Comparison of ENCODE assay signal across 8 cellular contexts in genomic region chr1:230976825-230977747, GRCh38. TPM values are rescaled to one million over a fixed set of nuclear protein-coding genes. Genes with fewer than 3 reads are reported as not detected.
DNase-seq lines count a peak whose midpoint lies in the region; FAIRE-seq and TF ChIP-seq lines count a peak whose summit lies in the region.

No MANE protein-coding gene starts in this region.

- H3K4me3 ChIP-seq in OCI-LY7 (ENCODE audit: low read depth, low read length, poor library complexity, severe bottlenecking) = peak overlapping the region; percentile 93
- peak overlapping the region; percentile 92 for H3K4me3 ChIP-seq in neural cell (ENCODE audit: low read length)

- no peak for DNase-seq in GM12892 (ENCODE audit: insufficient read length)
- peak; percentile 66 for DNase-seq in OCI-LY7 (ENCODE audit: low spot score)
- DNase-seq in central memory CD4-positive, alpha-beta T cell = peak; percentile 76
- DNase-seq in NCI-H1105 treated with DMSO at 0.1 percent for 48 hours (lab: John Stamatoyannopoulos, UW) = no peak
- DNase-seq in activated CD4-positive, CD25-positive, alpha-beta regulatory T cell treated with anti-CD3 and anti-CD28 coated beads, Interleukin-2, amount 50 U/mL, for 72 hours = no peak
- no peak for DNase-seq in HPDE6-E6E7 (ENCODE audit: extremely low spot score)
- no peak for DNase-seq in NCI-H1048 (lab: John Stamatoyannopoulos, UW)

- H2AFZ ChIP-seq in OCI-LY7 (ENCODE audit: low read length) (peak overlapping the region; percentile 41; the same call in 1 of the 2 replicates), neural cell (ENCODE audit: low read depth, low read length) (no peak overlapping the region)

- H4K20me1 ChIP-seq in OCI-LY7 (ENCODE audit: insufficient read depth, low read length) (peaks cover 7% of the 10 kb centered on the region; the same call in 1 of the 2 replicates), neural cell (ENCODE audit: insufficient read depth) (no peaks in the 10 kb centered on the region)

- H3K27ac ChIP-seq in OCI-LY7 (ENCODE audit: low read depth, low read length, poor library complexity, severe bottlenecking) (peak overlapping the region; percentile 62), neural cell (ENCODE audit: low read length) (peak overlapping the region; percentile 32)

- H3K36me3 ChIP-seq in OCI-LY7 (ENCODE audit: insufficient read depth, low read length) (peaks cover 36% of the 10 kb centered on the region), neural cell (ENCODE audit: insufficient read depth, low read length) (peaks cover 6% of the 10 kb centered on the region)

- TF ChIP-seq EP300 in neural cell (conservative IDR thresholded peaks at IDR 0.05; ENCODE audit: poor library complexity, severe bottlenecking) = no peak

- peaks cover 41% of the 10 kb centered on the region; the same call in 1 of the 2 replicates for H3K79me2 ChIP-seq in OCI-LY7 (ENCODE audit: insufficient read depth, low read depth, low read length)
- peaks cover 27% of the 10 kb centered on the region for H3K79me2 ChIP-seq in neural cell (replicated peaks; ENCODE audit: insufficient read depth, low read length)

- CTCF ChIA-PET in OCI-LY7 (lab: Charles Lee; ENCODE audit: unreplicated experiment) = no interaction called here

- peak overlapping the region; percentile 76 for H3K9ac ChIP-seq in neural cell (ENCODE audit: low read length)

- H3K4me2 ChIP-seq in OCI-LY7 (ENCODE audit: low read length) (peak overlapping the region; percentile 95), neural cell (ENCODE audit: low read length) (peak overlapping the region; percentile 68)

- no peaks in the 10 kb centered on the region for H3K9me2 ChIP-seq in OCI-LY7 (ENCODE audit: insufficient read depth, low read length)
- no peaks in the 10 kb centered on the region for H3K9me2 ChIP-seq in neural cell (ENCODE audit: insufficient read depth, low read length)

- POLR2A ChIA-PET in OCI-LY7 (lab: Charles Lee) = interaction anchor here (0.6 to 1.8 kb wide), 6 partner anchors 9 to 635 kb away, joined by 3 to 6 read pairs (median 4); no protein-coding TSS in a partner anchor

- H3K4me1 ChIP-seq in OCI-LY7 (ENCODE audit: insufficient read depth, low read length, poor library complexity, severe bottlenecking) = peaks cover 32% of the 10 kb centered on the region

- no peaks in the 10 kb centered on the region for H3F3A ChIP-seq in neural cell (ENCODE audit: insufficient read depth, low read length, poor library complexity, severe bottlenecking)

- TF ChIP-seq POLR2A in GM12892 (IDR thresholded peaks at IDR 0.05; ENCODE audit: low read depth, low read length) = no peak

- no peaks in the 10 kb centered on the region for H3K9me3 ChIP-seq in OCI-LY7 (ENCODE audit: low read length)
- no peaks in the 10 kb centered on the region for H3K9me3 ChIP-seq in neural cell (ENCODE audit: low read length)

- peak; percentile 17 for FAIRE-seq in GM12892 (lab: Jason Lieb, UNC)

- H3K27me3 ChIP-seq in neural cell (ENCODE audit: insufficient read depth, low read depth, low read length) = no peaks in the 10 kb centered on the region

- intact Hi-C loops in OCI-LY7 (cut with micrococcal nuclease; ENCODE audit: unreplicated experiment) = loop anchor here (5.0 kb wide), 1 partner anchor 635 kb away; no protein-coding TSS in a partner anchor

- TF ChIP-seq RAD21 in neural cell (conservative IDR thresholded peaks at IDR 0.05) = no peak

- TF ChIP-seq CTCF in OCI-LY7 (conservative IDR thresholded peaks at IDR 0.05; ENCODE audit: low read length) (no peak), neural cell (IDR thresholded peaks at IDR 0.05; ENCODE audit: poor library complexity, severe bottlenecking) (no peak)

- TSS peak; percentile 36 for BruUV-seq in OCI-LY7 (replicated peaks; lab: Mats Ljungman, UMichigan)

TF ChIP-seq in neural cell, 6 proteins besides CTCF, POLR2A, EP300 and RAD21:
- TF ChIP-seq POLR2AphosphoS5 (IDR thresholded peaks at IDR 0.05) (no peak), EZH2 (IDR thresholded peaks at IDR 0.05; ENCODE audit: borderline replicate concordance, insufficient read depth, low read length, poor library complexity, severe bottlenecking) (no peak), MXI1 (conservative IDR thresholded peaks at IDR 0.05; ENCODE audit: poor library complexity, severe bottlenecking) (no peak), TAF1 (IDR thresholded peaks at IDR 0.05; ENCODE audit: low read depth) (no peak), REST (IDR thresholded peaks at IDR 0.05; ENCODE audit: borderline replicate concordance) (no peak)
TF ChIP-seq in neural cell: peak in this region for 0.

RNA-seq across cellular contexts. Expression of gene TTC13, which starts 1.6 kb away (rescaled TPM):
- polyA plus RNA-seq in GM12892 (2012; ENCODE audit: missing spikeins) = 13.1 TPM
- 15.4 and 24.3 TPM in 2 replicates for total RNA-seq in OCI-LY7 (2014; rRNA removed; shearing (Covaris generic))
- total RNA-seq in OCI-LY7 (2022) = 27.0 and 27.2 TPM in 2 replicates
- 33.8 and 36.7 TPM in 2 replicates for polyA plus RNA-seq in neural cell
- polyA minus RNA-seq in neural cell = 58.7 and 59.0 TPM in 2 replicates

RNA-seq across cellular contexts. Expression of gene ARV1, which starts 1.8 kb away (rescaled TPM):
- polyA plus RNA-seq in GM12892 (2012; ENCODE audit: missing spikeins) = 21.6 TPM
- total RNA-seq in OCI-LY7 (2014; rRNA removed; shearing (Covaris generic)) = 11.7 and 15.1 TPM in 2 replicates
- total RNA-seq in OCI-LY7 (2022) = 21.2 and 21.9 TPM in 2 replicates
- 44.7 and 63.4 TPM in 2 replicates for polyA plus RNA-seq in neural cell
- 28.2 and 32.2 TPM in 2 replicates for polyA minus RNA-seq in neural cell

Comparison
In these comparisons a context has a peak if more than half of its experiments do, and no peak if none do; other contexts are left out.
1. DNase-seq: peak in OCI-LY7 (single experiment) and central memory CD4-positive, alpha-beta T cell (single experiment); none in GM12892 (single experiment), NCI-H1105 treated with DMSO at 0.1 percent for 48 hours (single experiment), activated CD4-positive, CD25-positive, alpha-beta regulatory T cell treated with anti-CD3 and anti-CD28 coated beads, Interleukin-2, amount 50 U/mL, for 72 hours (single experiment), HPDE6-E6E7 (single experiment) and NCI-H1048 (single experiment).